19 cellular contexts compared by ENCODE assay signal in the genomic region with DNA sequence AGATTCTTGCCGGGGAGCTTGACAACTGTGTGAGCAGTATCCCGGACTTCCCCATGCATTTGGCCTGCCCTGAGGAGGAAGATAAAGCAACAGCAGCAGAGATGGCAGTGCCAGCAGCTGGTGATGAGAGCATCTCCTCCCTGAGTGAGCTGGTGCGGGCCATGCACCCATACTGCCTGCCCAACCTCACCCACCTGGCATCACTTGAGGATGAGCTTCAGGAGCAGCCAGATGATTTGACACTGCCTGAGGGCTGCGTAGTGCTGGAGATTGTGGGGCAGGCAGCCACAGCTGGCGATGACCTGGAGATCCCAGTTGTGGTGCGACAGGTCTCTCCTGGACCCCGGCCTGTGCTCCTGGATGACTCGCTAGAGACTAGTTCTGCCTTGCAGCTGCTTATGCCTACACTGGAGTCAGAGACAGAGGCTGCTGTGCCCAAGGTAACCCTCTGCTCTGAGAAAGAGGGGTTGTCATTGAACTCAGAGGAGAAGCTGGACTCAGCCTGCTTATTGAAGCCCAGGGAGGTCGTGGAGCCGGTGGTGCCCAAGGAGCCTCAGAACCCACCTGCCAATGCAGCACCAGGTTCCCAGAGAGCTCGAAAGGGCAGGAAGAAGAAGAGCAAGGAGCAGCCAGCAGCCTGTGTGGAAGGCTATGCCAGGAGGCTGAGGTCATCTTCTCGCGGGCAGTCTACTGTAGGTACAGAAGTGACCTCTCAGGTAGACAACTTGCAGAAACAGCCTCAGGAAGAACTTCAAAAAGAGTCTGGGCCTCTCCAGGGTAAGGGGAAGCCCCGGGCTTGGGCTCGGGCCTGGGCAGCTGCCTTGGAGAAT. TPM values are rescaled to one million over a fixed set of nuclear protein-coding genes. Genes with fewer than 3 reads are reported as not detected.
DNase-seq lines count a peak whose midpoint lies in the region; ATAC-seq and TF ChIP-seq lines count a peak whose summit lies in the region.
"Had no signal": no experiment of that assay in that cellular context is flagged by ENCODE, and none has a peak within 500 bp of the region (broad histone marks: within the 10 kb centered on the region; RNA-seq: fewer than 3 reads in every experiment).

No MANE protein-coding gene starts in this region.

- H3K27ac Mint-ChIP-seq in T-helper 17 cell = no peak overlapping the region
- H3K27ac Mint-ChIP-seq in effector memory CD8-positive, alpha-beta T cell = peak overlapping the region in 1 of 2 donors; percentile 45
- no peak overlapping the region for H3K27ac Mint-ChIP-seq in GM23338

- ATAC-seq in Right ventricle myocardium inferior (no peak), T-helper 17 cell (no peak), GM19452 (IDR thresholded peaks at IDR 0.05; ENCODE audit: unreplicated experiment) (no peak), GM23338 (no peak)
- ATAC-seq in effector memory CD8-positive, alpha-beta T cell (replicated peaks) = no peak

- H3K9me3 ChIP-seq in left ventricle myocardium inferior (replicated peaks) (no peaks in the 10 kb centered on the region), T-helper 17 cell (ENCODE audit: control insufficient read depth, low read length, poor library complexity, severe bottlenecking) (no peaks in the 10 kb centered on the region), neuronal stem cell (replicated peaks in 1 of 2; ENCODE audit: control insufficient read depth in 2 of 2, insufficient read depth in 1 of 2, low read depth in 1 of 2, low read length in 2 of 2) (no peaks in the 10 kb centered on the region)
- H3K9me3 ChIP-seq: BE2C, MG63, Peyer's patch, SJSA1 had no signal

- no peak overlapping the region for H3K18ac ChIP-seq in neuronal stem cell (ENCODE audit: low read length)

- H3K9ac ChIP-seq in neuronal stem cell (ENCODE audit: low read depth, low read length, poor library complexity) = peak overlapping the region; percentile 61

- WGBS in neuronal stem cell (ENCODE audit: extremely low coverage in 2 of 2, insufficient read length in 2 of 2, insufficient replicate concordance in 1 of 2), 2 donors = no CpG with 5 or more reads among the region's 15 CpGs

- H3K79me1 ChIP-seq in neuronal stem cell (ENCODE audit: low read depth, low read length) = peaks cover 8% of the 10 kb centered on the region

- no peaks in the 10 kb centered on the region for H3K9me2 ChIP-seq in GM23338 (ENCODE audit: insufficient read depth)

- H3K79me2 ChIP-seq in GM23338 (replicated peaks; ENCODE audit: insufficient read depth) = peaks cover 91% of the 10 kb centered on the region

- H3K4me2 ChIP-seq in neuronal stem cell (ENCODE audit: insufficient read depth, low read length, poor library complexity, severe bottlenecking) (no peak overlapping the region), GM23338 (no peak overlapping the region)

- DNase-seq in Right ventricle myocardium inferior (ENCODE audit: missing footprints) (peak; percentile 32), left ventricle myocardium inferior (no peak), T-helper 17 cell (no peak), neuronal stem cell (ENCODE audit: low spot score) (no peak), GM23338 (ENCODE audit: low spot score) (no peak)
- no peak for DNase-seq in effector memory CD8-positive, alpha-beta T cell
- DNase-seq: BE2C, DMS79, Kasumi-1, MG63, NCI-H1417, NCI-H1694 treated with DMSO at 0.1 percent for 48 hours, NCI-H2081 treated with DMSO at 0.1 percent for 48 hours, NCI-H2171 treated with DMSO at 0.1 percent for 48 hours, NCI-H446, NCI-H526, Peyer's patch had no signal

- peaks cover 65% of the 10 kb centered on the region for H3K36me3 ChIP-seq in left ventricle myocardium inferior
- H3K36me3 ChIP-seq in neuronal stem cell (replicated peaks in 1 of 2; ENCODE audit: control insufficient read depth in 2 of 2, insufficient read depth in 2 of 2, low read length in 2 of 2) = peaks cover 56 to 78% of the 10 kb centered on the region in 2 donors
- peaks cover 43% of the 10 kb centered on the region for H3K36me3 ChIP-seq in GM23338 (ENCODE audit: insufficient read depth)

- H3K36me3 Mint-ChIP-seq in T-helper 17 cell (ENCODE audit: low read depth) (peaks cover 2% of the 10 kb centered on the region), GM23338 (ENCODE audit: low read depth) (peaks cover 82% of the 10 kb centered on the region)
- peaks cover 45% of the 10 kb centered on the region for H3K36me3 Mint-ChIP-seq in effector memory CD8-positive, alpha-beta T cell (ENCODE audit: insufficient read depth)

- TF ChIP-seq CTCF in left ventricle myocardium inferior (IDR thresholded peaks at IDR 0.05; ENCODE audit: borderline replicate concordance) (no peak), GM23338 (conservative IDR thresholded peaks at IDR 0.05; ENCODE audit: low read depth in 2 of 2) (no peak)

- no peak overlapping the region for H2BK120ac ChIP-seq in neuronal stem cell (ENCODE audit: low read depth, low read length)

- H2BK15ac ChIP-seq in neuronal stem cell (ENCODE audit: low read length) = no peak overlapping the region

- peaks cover 7% of the 10 kb centered on the region; the same call in 1 of the 2 replicates for H3F3A ChIP-seq in GM23338 (replicated peaks; ENCODE audit: low read depth)

- H3K4me1 Mint-ChIP-seq in T-helper 17 cell = peaks cover 24% of the 10 kb centered on the region
- peaks cover 26 to 27% of the 10 kb centered on the region in 2 donors for H3K4me1 Mint-ChIP-seq in effector memory CD8-positive, alpha-beta T cell (ENCODE audit: low read depth in 2 of 2)
- peaks cover 19% of the 10 kb centered on the region for H3K4me1 Mint-ChIP-seq in GM23338

- no peak overlapping the region for H2BK5ac ChIP-seq in neuronal stem cell (ENCODE audit: low read length)

- no peak overlapping the region for H3K14ac ChIP-seq in neuronal stem cell (ENCODE audit: low read length)

- H3K4me3 Mint-ChIP-seq in T-helper 17 cell (peak overlapping the region; percentile 19), GM23338 (no peak overlapping the region)
- no peak overlapping the region for H3K4me3 Mint-ChIP-seq in effector memory CD8-positive, alpha-beta T cell

- intact Hi-C loops in Right ventricle myocardium inferior (cut with DNase I) (no loop called here), left ventricle myocardium inferior (cut with micrococcal nuclease) (no loop called here)

- H3K4me1 ChIP-seq in left ventricle myocardium inferior (peaks cover 38% of the 10 kb centered on the region), neuronal stem cell (ENCODE audit: control insufficient read depth in 2 of 2, insufficient read depth in 1 of 2, low read depth in 1 of 2, low read length in 2 of 2) (peaks cover 2% of the 10 kb centered on the region in 2 donors), GM23338 (ENCODE audit: insufficient read depth) (peaks cover 20% of the 10 kb centered on the region)

- H2AFZ ChIP-seq in neuronal stem cell (ENCODE audit: low read length) (no peak overlapping the region), GM23338 (no peak overlapping the region)

- H4K91ac ChIP-seq in neuronal stem cell (ENCODE audit: low read depth, low read length, poor library complexity) = peak overlapping the region; percentile 64

- H3K27ac ChIP-seq in left ventricle myocardium inferior (replicated peaks) (no peak overlapping the region), neuronal stem cell (replicated peaks; ENCODE audit: low read length) (no peak overlapping the region), GM23338 (ENCODE audit: low read depth) (no peak overlapping the region)
- H3K27ac ChIP-seq: Peyer's patch, SJSA1 had no signal

- H3K4me3 ChIP-seq in left ventricle myocardium inferior (no peak overlapping the region), neuronal stem cell (ENCODE audit: low read length in 2 of 2) (peak overlapping the region in 1 of 2 donors; percentile 23), GM23338 (no peak overlapping the region)
- H3K4me3 ChIP-seq: MG63, Peyer's patch, SJSA1 had no signal

- no peaks in the 10 kb centered on the region for H3K27me3 Mint-ChIP-seq in T-helper 17 cell
- no peaks in the 10 kb centered on the region for H3K27me3 Mint-ChIP-seq in effector memory CD8-positive, alpha-beta T cell
- H3K27me3 Mint-ChIP-seq in GM23338 (ENCODE audit: insufficient read depth, low read depth, poor library complexity) = peaks cover 18% of the 10 kb centered on the region

- H3K23ac ChIP-seq in neuronal stem cell (ENCODE audit: low read depth, low read length, poor library complexity) = peak overlapping the region; percentile 62

- no peaks in the 10 kb centered on the region for H3K27me3 ChIP-seq in left ventricle myocardium inferior (ENCODE audit: low read depth)
- H3K27me3 ChIP-seq in neuronal stem cell (ENCODE audit: control insufficient read depth in 3 of 3, insufficient read depth in 3 of 3, low read depth in 1 of 3, low read length in 3 of 3) = no peaks in the 10 kb centered on the region
- H3K27me3 ChIP-seq in GM23338 (ENCODE audit: insufficient read depth) = no peaks in the 10 kb centered on the region
- H3K27me3 ChIP-seq: BE2C, MG63, Peyer's patch, SJSA1 had no signal

- no peak overlapping the region for H2BK12ac ChIP-seq in neuronal stem cell (ENCODE audit: low read length)

- peaks cover 78% of the 10 kb centered on the region for H4K20me1 ChIP-seq in GM23338 (replicated peaks; ENCODE audit: insufficient read depth)

- H3K4ac ChIP-seq in neuronal stem cell (ENCODE audit: low read length) = no peak overlapping the region

- no peak overlapping the region for H2AK5ac ChIP-seq in neuronal stem cell (ENCODE audit: low read depth, low read length)

- H4K8ac ChIP-seq in neuronal stem cell (ENCODE audit: low read depth, low read length) = no peak overlapping the region

- no peaks in the 10 kb centered on the region for H3K9me3 Mint-ChIP-seq in effector memory CD8-positive, alpha-beta T cell
- H3K9me3 Mint-ChIP-seq in GM23338 = no peaks in the 10 kb centered on the region

TF ChIP-seq in GM23338, 12 proteins besides CTCF, POLR2A, EP300 and RAD21:
- TF ChIP-seq STAT1 (IDR thresholded peaks at IDR 0.05; ENCODE audit: unreplicated experiment) = no peak

RNA-seq across cellular contexts. Expression of a gene that starts 6.7 kb away (rescaled TPM):
- total RNA-seq in Right ventricle myocardium inferior = 14.3 TPM
- total RNA-seq in left ventricle myocardium inferior = 12.1 TPM
- total RNA-seq in T-helper 17 cell = 10 to 100 TPM; 38.3 to 41.0 TPM
- 19.0 TPM for polyA plus RNA-seq in neuronal stem cell (2013, experiment 1 of 2)
- 19.9 TPM for polyA plus RNA-seq in neuronal stem cell (2013, experiment 2 of 2)
- 67.5 and 70.1 TPM in 2 replicates for total RNA-seq in GM23338 (2014; rRNA removed; shearing (Covaris generic))
- 41.1 and 43.2 TPM in 2 replicates for polyA plus RNA-seq in GM23338 (2016; fragmentation: Nextera tagmentation; extraction: Ambion mirVana)

RNA-seq across cellular contexts. Expression of a gene that starts 12.7 kb away (rescaled TPM):
- total RNA-seq in Right ventricle myocardium inferior (25.8 TPM), left ventricle myocardium inferior (28.3 TPM), T-helper 17 cell (10 to 100 TPM; 46.1 to 48.0 TPM)
- 80.8 TPM for polyA plus RNA-seq in neuronal stem cell (2013, experiment 1 of 2)
- 80.1 TPM for polyA plus RNA-seq in neuronal stem cell (2013, experiment 2 of 2)
- total RNA-seq in GM23338 (2014; rRNA removed; shearing (Covaris generic)) = 145 and 178 TPM in 2 replicates
- polyA plus RNA-seq in GM23338 (2016; fragmentation: Nextera tagmentation; extraction: Ambion mirVana) = 118 and 126 TPM in 2 replicates

RNA-seq across cellular contexts. Expression of a gene that starts 19.3 kb away (rescaled TPM):
- total RNA-seq in Right ventricle myocardium inferior (56.5 TPM), left ventricle myocardium inferior (52.2 TPM), T-helper 17 cell (100 to 1,000 TPM; 104 to 112 TPM)
- polyA plus RNA-seq in neuronal stem cell (2013, experiment 1 of 2) = 88.5 TPM
- 86.1 TPM for polyA plus RNA-seq in neuronal stem cell (2013, experiment 2 of 2)
- 52.9 and 69.3 TPM in 2 replicates for total RNA-seq in GM23338 (2014; rRNA removed; shearing (Covaris generic))
- 16.3 and 19.4 TPM in 2 replicates for polyA plus RNA-seq in GM23338 (2016; fragmentation: Nextera tagmentation; extraction: Ambion mirVana)
